In genomic region chr14:101628471-101628966, GRCh38 we compare ENCODE assay signal across 1 cellular context.
TF ChIP-seq lines count a peak whose summit lies in the region.

No MANE protein-coding gene starts in this region.

TF ChIP-seq in HEK293, 187 proteins besides CTCF, POLR2A, EP300 and RAD21 (continued from another document):
- TF ChIP-seq ZBTB26 (tag by site-specific recombination; optimal IDR thresholded peaks at IDR 0.05) = peak; percentile 34
